ENCODE assay signal across 1 cellular context in the genomic region with DNA sequence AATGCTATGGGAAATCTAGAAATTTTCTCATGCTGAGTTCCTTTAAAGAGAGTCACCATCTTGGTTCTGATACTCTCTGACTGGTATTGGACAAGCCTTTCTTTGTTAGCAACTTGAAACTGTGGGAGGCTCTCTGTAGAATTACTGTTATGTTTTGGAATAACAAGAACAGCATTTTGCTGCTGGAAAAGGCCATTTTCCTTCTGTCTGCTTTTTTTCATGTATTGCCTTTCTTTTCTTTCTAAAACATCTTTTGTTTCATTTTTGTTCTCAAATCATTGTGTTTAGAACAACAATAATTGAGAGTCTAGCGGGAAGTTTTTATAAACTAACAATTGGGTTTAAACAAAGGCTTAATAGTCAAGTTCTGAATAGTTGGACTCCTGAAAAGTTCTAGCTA.
TF ChIP-seq lines count a peak whose summit lies in the region.

No MANE protein-coding gene starts in this region.

TF ChIP-seq in GM12878, 131 proteins besides CTCF, POLR2A, EP300 and RAD21:
- TF ChIP-seq, protein P1, sequence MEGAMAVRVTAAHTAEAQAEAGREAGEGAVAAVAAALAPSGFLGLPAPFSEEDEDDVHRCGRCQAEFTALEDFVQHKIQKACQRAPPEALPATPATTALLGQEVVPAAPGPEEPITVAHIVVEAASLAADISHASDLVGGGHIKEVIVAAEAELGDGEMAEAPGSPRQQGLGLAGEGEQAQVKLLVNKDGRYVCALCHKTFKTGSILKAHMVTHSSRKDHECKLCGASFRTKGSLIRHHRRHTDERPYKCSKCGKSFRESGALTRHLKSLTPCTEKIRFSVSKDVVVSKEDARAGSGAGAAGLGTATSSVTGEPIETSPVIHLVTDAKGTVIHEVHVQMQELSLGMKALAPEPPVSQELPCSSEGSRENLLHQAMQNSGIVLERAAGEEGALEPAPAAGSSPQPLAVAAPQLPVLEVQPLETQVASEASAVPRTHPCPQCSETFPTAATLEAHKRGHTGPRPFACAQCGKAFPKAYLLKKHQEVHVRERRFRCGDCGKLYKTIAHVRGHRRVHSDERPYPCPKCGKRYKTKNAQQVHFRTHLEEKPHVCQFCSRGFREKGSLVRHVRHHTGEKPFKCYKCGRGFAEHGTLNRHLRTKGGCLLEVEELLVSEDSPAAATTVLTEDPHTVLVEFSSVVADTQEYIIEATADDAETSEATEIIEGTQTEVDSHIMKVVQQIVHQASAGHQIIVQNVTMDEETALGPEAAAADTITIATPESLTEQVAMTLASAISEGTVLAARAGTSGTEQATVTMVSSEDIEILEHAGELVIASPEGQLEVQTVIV (IDR thresholded peaks at IDR 0.05; ENCODE audit: borderline replicate concordance, partially characterized antibody) = no peak
- TF ChIP-seq ZZZ3 (IDR thresholded peaks at IDR 0.05; ENCODE audit: control insufficient read depth, insufficient read length, low read depth) = no peak
- TF ChIP-seq KDM1A (IDR thresholded peaks at IDR 0.05; ENCODE audit: borderline replicate concordance) = no peak
- TF ChIP-seq RFX5 (IDR thresholded peaks at IDR 0.05; ENCODE audit: low read depth, low read length) = no peak
- TF ChIP-seq, protein P2, sequence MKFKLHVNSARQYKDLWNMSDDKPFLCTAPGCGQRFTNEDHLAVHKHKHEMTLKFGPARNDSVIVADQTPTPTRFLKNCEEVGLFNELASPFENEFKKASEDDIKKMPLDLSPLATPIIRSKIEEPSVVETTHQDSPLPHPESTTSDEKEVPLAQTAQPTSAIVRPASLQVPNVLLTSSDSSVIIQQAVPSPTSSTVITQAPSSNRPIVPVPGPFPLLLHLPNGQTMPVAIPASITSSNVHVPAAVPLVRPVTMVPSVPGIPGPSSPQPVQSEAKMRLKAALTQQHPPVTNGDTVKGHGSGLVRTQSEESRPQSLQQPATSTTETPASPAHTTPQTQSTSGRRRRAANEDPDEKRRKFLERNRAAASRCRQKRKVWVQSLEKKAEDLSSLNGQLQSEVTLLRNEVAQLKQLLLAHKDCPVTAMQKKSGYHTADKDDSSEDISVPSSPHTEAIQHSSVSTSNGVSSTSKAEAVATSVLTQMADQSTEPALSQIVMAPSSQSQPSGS (IDR thresholded peaks at IDR 0.05; ENCODE audit: low read length) = no peak
- TF ChIP-seq TARDBP (IDR thresholded peaks at IDR 0.05; ENCODE audit: borderline replicate concordance) = no peak
- TF ChIP-seq, protein P3, sequence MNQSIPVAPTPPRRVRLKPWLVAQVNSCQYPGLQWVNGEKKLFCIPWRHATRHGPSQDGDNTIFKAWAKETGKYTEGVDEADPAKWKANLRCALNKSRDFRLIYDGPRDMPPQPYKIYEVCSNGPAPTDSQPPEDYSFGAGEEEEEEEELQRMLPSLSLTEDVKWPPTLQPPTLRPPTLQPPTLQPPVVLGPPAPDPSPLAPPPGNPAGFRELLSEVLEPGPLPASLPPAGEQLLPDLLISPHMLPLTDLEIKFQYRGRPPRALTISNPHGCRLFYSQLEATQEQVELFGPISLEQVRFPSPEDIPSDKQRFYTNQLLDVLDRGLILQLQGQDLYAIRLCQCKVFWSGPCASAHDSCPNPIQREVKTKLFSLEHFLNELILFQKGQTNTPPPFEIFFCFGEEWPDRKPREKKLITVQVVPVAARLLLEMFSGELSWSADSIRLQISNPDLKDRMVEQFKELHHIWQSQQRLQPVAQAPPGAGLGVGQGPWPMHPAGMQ (IDR thresholded peaks at IDR 0.05; ENCODE audit: borderline replicate concordance) = no peak
- no peak for TF ChIP-seq CBX3 (IDR thresholded peaks at IDR 0.05; ENCODE audit: borderline replicate concordance, low read depth)
- no peak for TF ChIP-seq NR2C1 (IDR thresholded peaks at IDR 0.05)
- no peak for TF ChIP-seq SP1 (IDR thresholded peaks at IDR 0.05; ENCODE audit: low read depth, low read length)
- TF ChIP-seq, protein P4, sequence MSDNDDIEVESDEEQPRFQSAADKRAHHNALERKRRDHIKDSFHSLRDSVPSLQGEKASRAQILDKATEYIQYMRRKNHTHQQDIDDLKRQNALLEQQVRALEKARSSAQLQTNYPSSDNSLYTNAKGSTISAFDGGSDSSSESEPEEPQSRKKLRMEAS (IDR thresholded peaks at IDR 0.05; ENCODE audit: low read depth, low read length) = no peak
- no peak for TF ChIP-seq CHD2 (IDR thresholded peaks at IDR 0.05; ENCODE audit: borderline replicate concordance, low read depth, low read length)
- TF ChIP-seq, protein P5, sequence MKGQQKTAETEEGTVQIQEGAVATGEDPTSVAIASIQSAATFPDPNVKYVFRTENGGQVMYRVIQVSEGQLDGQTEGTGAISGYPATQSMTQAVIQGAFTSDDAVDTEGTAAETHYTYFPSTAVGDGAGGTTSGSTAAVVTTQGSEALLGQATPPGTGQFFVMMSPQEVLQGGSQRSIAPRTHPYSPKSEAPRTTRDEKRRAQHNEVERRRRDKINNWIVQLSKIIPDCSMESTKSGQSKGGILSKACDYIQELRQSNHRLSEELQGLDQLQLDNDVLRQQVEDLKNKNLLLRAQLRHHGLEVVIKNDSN (IDR thresholded peaks at IDR 0.05; ENCODE audit: borderline replicate concordance, extremely low read length, insufficient read depth, low read depth, low read length) = no peak
- no peak for TF ChIP-seq SMC3 (IDR thresholded peaks at IDR 0.05; ENCODE audit: borderline replicate concordance, low read length)
- no peak for TF ChIP-seq NFYA (IDR thresholded peaks at IDR 0.05; ENCODE audit: borderline replicate concordance, low read depth, low read length)
- TF ChIP-seq BMI1 (IDR thresholded peaks at IDR 0.05; ENCODE audit: borderline replicate concordance) = no peak
- TF ChIP-seq SMAD1 (IDR thresholded peaks at IDR 0.05; ENCODE audit: low read depth, partially characterized antibody) = no peak
